11 cellular contexts compared by ENCODE assay signal in genomic region chr6:84150680-84151079, GRCh38.
DNase-seq lines count a peak whose midpoint lies in the region; ATAC-seq and TF ChIP-seq lines count a peak whose summit lies in the region.
"Had no signal": no experiment of that assay in that cellular context is flagged by ENCODE, and none has a peak within 500 bp of the region (broad histone marks: within the 10 kb centered on the region; RNA-seq: fewer than 3 reads in every experiment).

No MANE protein-coding gene starts in this region.

- H3K79me1 ChIP-seq in H9 (ENCODE audit: insufficient read depth, low read depth, low read length, poor library complexity, severe bottlenecking) = no peaks in the 10 kb centered on the region

- ATAC-seq in GM19397 (IDR thresholded peaks at IDR 0.05; ENCODE audit: unreplicated experiment) = peak; percentile 48

- H4K8ac ChIP-seq in H9 (replicated peaks; ENCODE audit: insufficient read length, low read depth, low read length) = no peak overlapping the region

- H3K4me2 ChIP-seq in H9 (ENCODE audit: insufficient read depth, insufficient read length, low read length) = no peak overlapping the region

- no peak overlapping the region for H4K91ac ChIP-seq in H9 (ENCODE audit: insufficient read length, low read depth, low read length)

- no peaks in the 10 kb centered on the region for H3K23me2 ChIP-seq in H9 (ENCODE audit: insufficient read length, low read depth, low read length, poor library complexity, severe bottlenecking)

- WGBS in H9 (ENCODE audit: extremely low coverage, insufficient read length, low lambda C conversion rate) = no CpG with 5 or more reads among the region's 1 CpG

- DNase-seq in AG08396 (ENCODE audit: low spot score) (peak; percentile 14), HT1080 (ENCODE audit: low read depth) (peak; percentile 84), dedifferentiated amniotic fluid mesenchymal stem cell (ENCODE audit: extremely low spot score) (peak; percentile 56), hippocampal formation (lab: John Stamatoyannopoulos, UW) (no peak), DMS79 (lab: John Stamatoyannopoulos, UW) (no peak), H9 (no peak), GDM1 (lab: John Stamatoyannopoulos, UW) (no peak)
- DNase-seq: COR-L47, NCI-H1092 treated with DMSO at 0.1 percent for 48 hours, T-helper 9 cell had no signal

- no peak overlapping the region for H4K5ac ChIP-seq in H9 (ENCODE audit: insufficient read length, low read depth, low read length)

- no peak overlapping the region for H3K14ac ChIP-seq in H9 (ENCODE audit: insufficient read depth, low read length)

- no peak overlapping the region for H3K23ac ChIP-seq in H9 (ENCODE audit: insufficient read length, low read depth, low read length)

- no peak overlapping the region for H2BK120ac ChIP-seq in H9 (ENCODE audit: low read depth, low read length, poor library complexity, severe bottlenecking)

- H3K56ac ChIP-seq in H9 (ENCODE audit: insufficient read length, low read depth, low read length) = no peak overlapping the region

- H2BK15ac ChIP-seq in H9 (ENCODE audit: low read depth, low read length) = no peak overlapping the region

- no peaks in the 10 kb centered on the region for H3K27me3 Mint-ChIP-seq in H9 (ENCODE audit: low read depth)

- no peak overlapping the region; a peak in 1 of 7 replicates for H3K27ac Mint-ChIP-seq in H9

- no peaks in the 10 kb centered on the region for H3K4me1 Mint-ChIP-seq in H9

- peaks cover 6 to 16% (median 10%) of the 10 kb centered on the region in 3 experiments; a peak in 5 of 7 replicates for H3K36me3 Mint-ChIP-seq in H9 (ENCODE audit: insufficient read depth in 1 of 3, low read depth in 3 of 3)

- H3K4ac ChIP-seq in H9 (ENCODE audit: low read depth, low read length) = no peak overlapping the region

- H3K4me1 ChIP-seq in H9 (ENCODE audit: insufficient read depth, low read length) = no peaks in the 10 kb centered on the region

- H3K18ac ChIP-seq in H9 (ENCODE audit: insufficient read length, low read depth, low read length) = no peak overlapping the region

- H2BK20ac ChIP-seq in H9 (ENCODE audit: low read depth, low read length, poor library complexity, severe bottlenecking) = no peak overlapping the region

- H3K9me3 Mint-ChIP-seq in H9 = no peaks in the 10 kb centered on the region

- no peak overlapping the region for H3T11ph ChIP-seq in H9 (ENCODE audit: low read length)

- H2BK5ac ChIP-seq in H9 (ENCODE audit: insufficient read length, low read length) = no peak overlapping the region

- H3K27ac ChIP-seq in H9 (ENCODE audit: insufficient read length, low read depth, low read length) = no peak overlapping the region

- no peak overlapping the region for H3K9ac ChIP-seq in H9 (ENCODE audit: extremely low read depth, insufficient read length, low read length)

- H2BK12ac ChIP-seq in H9 (ENCODE audit: insufficient read length, low read depth, low read length) = no peak overlapping the region

- no peak overlapping the region for H2AK5ac ChIP-seq in H9 (ENCODE audit: insufficient read length, low read length)

- no peak for TF ChIP-seq CTCF in H9 (conservative IDR thresholded peaks at IDR 0.05)

- no peaks in the 10 kb centered on the region for H3K27me3 ChIP-seq in H9 (ENCODE audit: insufficient read depth, low read length)

- no peaks in the 10 kb centered on the region for H3K79me2 ChIP-seq in H9 (ENCODE audit: insufficient read depth, low read length)

- no peak overlapping the region for H3K4me3 Mint-ChIP-seq in H9

- no peaks in the 10 kb centered on the region for H4K20me1 ChIP-seq in H9 (ENCODE audit: control insufficient read depth, insufficient read depth, insufficient read length)

- H3K9me3 ChIP-seq in H9 (ENCODE audit: control insufficient read depth, low read depth, low read length) = no peaks in the 10 kb centered on the region

- no peak overlapping the region for H2AFZ ChIP-seq in H9 (ENCODE audit: low read length)

Comparison
In these comparisons a context has a peak if more than half of its experiments do, and no peak if none do; other contexts are left out.
1. DNase-seq: peak in AG08396 (single experiment), HT1080 (single experiment) and dedifferentiated amniotic fluid mesenchymal stem cell (single experiment); none in hippocampal formation (0 of 2), DMS79 (single experiment), H9 (single experiment) and GDM1 (single experiment).